1 cellular context compared by ENCODE assay signal in the genomic region with DNA sequence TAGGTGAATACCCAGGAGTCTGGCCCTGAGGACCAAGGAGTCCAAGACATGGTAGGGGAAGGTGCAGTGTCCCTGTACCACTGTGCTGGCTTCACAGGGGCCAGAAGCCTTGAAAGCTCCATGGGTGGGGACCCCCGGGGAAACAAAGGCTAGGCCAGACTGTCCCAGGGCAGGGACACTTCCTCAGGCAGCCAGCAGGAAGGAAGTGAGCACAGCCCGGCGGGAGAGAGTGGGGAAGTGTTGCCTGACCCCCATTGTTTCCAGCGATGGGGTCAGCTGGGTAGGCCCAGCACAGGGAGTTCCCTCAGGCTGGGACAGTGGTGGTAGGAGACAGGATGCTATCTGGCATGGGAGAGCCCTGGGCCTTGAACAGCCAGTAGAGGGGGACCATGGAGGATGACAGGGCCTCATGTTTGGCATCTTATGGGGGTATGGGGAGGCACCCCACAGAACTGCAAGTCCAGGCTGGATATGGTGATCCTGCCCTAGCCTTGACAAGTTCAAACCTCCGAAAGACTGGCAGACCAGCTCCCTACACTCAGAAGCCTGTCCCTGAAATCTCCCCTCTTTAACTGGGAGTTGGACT.
TF ChIP-seq lines count a peak whose summit lies in the region.

No MANE protein-coding gene starts in this region.

TF ChIP-seq in IMR-90, 13 proteins besides CTCF, POLR2A, EP300 and RAD21:
- no peak for TF ChIP-seq CEBPB (IDR thresholded peaks at IDR 0.05; ENCODE audit: low read depth, low read length)
- no peak for TF ChIP-seq MAZ (IDR thresholded peaks at IDR 0.05; ENCODE audit: borderline replicate concordance, low read depth, low read length)
- no peak for TF ChIP-seq NFE2L2 (IDR thresholded peaks at IDR 0.05; ENCODE audit: low read depth, low read length)
- TF ChIP-seq, protein P1, sequence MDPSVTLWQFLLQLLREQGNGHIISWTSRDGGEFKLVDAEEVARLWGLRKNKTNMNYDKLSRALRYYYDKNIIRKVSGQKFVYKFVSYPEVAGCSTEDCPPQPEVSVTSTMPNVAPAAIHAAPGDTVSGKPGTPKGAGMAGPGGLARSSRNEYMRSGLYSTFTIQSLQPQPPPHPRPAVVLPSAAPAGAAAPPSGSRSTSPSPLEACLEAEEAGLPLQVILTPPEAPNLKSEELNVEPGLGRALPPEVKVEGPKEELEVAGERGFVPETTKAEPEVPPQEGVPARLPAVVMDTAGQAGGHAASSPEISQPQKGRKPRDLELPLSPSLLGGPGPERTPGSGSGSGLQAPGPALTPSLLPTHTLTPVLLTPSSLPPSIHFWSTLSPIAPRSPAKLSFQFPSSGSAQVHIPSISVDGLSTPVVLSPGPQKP (IDR thresholded peaks at IDR 0.05; ENCODE audit: borderline replicate concordance, low read depth, low read length): no peak
- TF ChIP-seq RCOR1 (IDR thresholded peaks at IDR 0.05; ENCODE audit: insufficient replicate concordance, low read length): no peak
- no peak for TF ChIP-seq SMC3 (IDR thresholded peaks at IDR 0.05; ENCODE audit: low read depth, low read length)
- TF ChIP-seq RFX5 (IDR thresholded peaks at IDR 0.05; ENCODE audit: low read depth, low read length): no peak
- TF ChIP-seq MXI1 (IDR thresholded peaks at IDR 0.05; ENCODE audit: borderline replicate concordance, low read depth, low read length): no peak
- no peak for TF ChIP-seq FOS (IDR thresholded peaks at IDR 0.05; ENCODE audit: low read depth, low read length)
- TF ChIP-seq BHLHE40 (IDR thresholded peaks at IDR 0.05; ENCODE audit: low read depth, low read length): no peak
- TF ChIP-seq MAFK (IDR thresholded peaks at IDR 0.05; ENCODE audit: low read depth, low read length): no peak
- TF ChIP-seq, protein P2, sequence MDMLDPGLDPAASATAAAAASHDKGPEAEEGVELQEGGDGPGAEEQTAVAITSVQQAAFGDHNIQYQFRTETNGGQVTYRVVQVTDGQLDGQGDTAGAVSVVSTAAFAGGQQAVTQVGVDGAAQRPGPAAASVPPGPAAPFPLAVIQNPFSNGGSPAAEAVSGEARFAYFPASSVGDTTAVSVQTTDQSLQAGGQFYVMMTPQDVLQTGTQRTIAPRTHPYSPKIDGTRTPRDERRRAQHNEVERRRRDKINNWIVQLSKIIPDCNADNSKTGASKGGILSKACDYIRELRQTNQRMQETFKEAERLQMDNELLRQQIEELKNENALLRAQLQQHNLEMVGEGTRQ (IDR thresholded peaks at IDR 0.05; ENCODE audit: low read depth, low read length): no peak
- no peak for TF ChIP-seq CHD1 (IDR thresholded peaks at IDR 0.05; ENCODE audit: low read depth, low read length)
